ENCODE assay signal across 18 cellular contexts in the genomic region with DNA sequence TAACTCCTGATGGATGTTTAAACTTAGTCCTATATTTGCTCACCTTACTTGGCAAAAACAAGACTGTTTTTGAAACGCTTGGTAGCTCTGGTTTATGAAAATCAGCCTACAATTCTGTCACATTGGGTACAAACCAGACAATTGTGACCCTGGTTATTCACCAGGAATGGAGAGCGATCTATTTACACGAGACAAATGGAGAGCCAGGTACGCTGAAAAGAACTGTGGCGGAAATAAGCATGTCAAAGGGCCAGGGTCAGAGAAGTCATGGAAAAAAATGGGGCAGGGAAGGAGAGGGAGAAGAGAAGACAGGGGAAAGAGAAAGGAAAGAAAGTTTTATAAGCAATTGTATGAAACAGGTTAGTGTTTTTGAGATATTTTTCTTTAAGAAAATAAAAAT.
A peak's percentile ranks its signal among the peaks of the same experiment; 100 is the strongest.
DNase-seq lines count a peak whose midpoint lies in the region; ATAC-seq and TF ChIP-seq lines count a peak whose summit lies in the region.
"Had no signal": no experiment of that assay in that cellular context is flagged by ENCODE, and none has a peak within 500 bp of the region (broad histone marks: within the 10 kb centered on the region; RNA-seq: fewer than 3 reads in every experiment).

No MANE protein-coding gene starts in this region.

- H3K4me3 ChIP-seq in esophagus squamous epithelium (no peak overlapping the region), thyroid gland (replicated peaks in 1 of 3) (no peak overlapping the region)
- H3K4me3 ChIP-seq: lung had no signal

- H3K9me3 ChIP-seq in esophagus squamous epithelium, result no peaks in the 10 kb centered on the region
- H3K9me3 ChIP-seq in thyroid gland, result no peaks in the 10 kb centered on the region

- no peaks in the 10 kb centered on the region for H3K27me3 Mint-ChIP-seq in neural crest cell (ENCODE audit: low read depth)
- H3K27me3 Mint-ChIP-seq in activated T-cell treated with anti-CD3 and anti-CD28 coated beads, Interleukin-2, amount 50 U/mL, for 72 hours (ENCODE audit: low read depth), result no peaks in the 10 kb centered on the region
- H3K27me3 Mint-ChIP-seq: activated CD4-positive, alpha-beta memory T cell treated with anti-CD3 and anti-CD28 coated beads for 36 hours; stimulated activated naive B cell treated with anti-CD40 and anti-IgM and Interleukin-4, amounts not matched to agents 10 μg/mL and 1 μg/mL and 100 μg/mL, for 72 hours had no signal

- peaks cover 24 to 97% (median 42%) of the 10 kb centered on the region in 3 donors for H3K4me1 ChIP-seq in esophagus squamous epithelium
- peaks cover 93% of the 10 kb centered on the region in 2 donors for H3K4me1 ChIP-seq in thyroid gland

- TF ChIP-seq CTCF in VCaP (conservative IDR thresholded peaks at IDR 0.05) (no peak), esophagus squamous epithelium (IDR thresholded peaks at IDR 0.05) (no peak), neural crest cell (conservative IDR thresholded peaks at IDR 0.05) (peak; percentile 11), thyroid gland (IDR thresholded peaks at IDR 0.05) (no peak)

- H3K4me3 Mint-ChIP-seq in neural crest cell, result peak overlapping the region; percentile 38
- H3K4me3 Mint-ChIP-seq in activated T-cell treated with anti-CD3 and anti-CD28 coated beads, Interleukin-2, amount 50 U/mL, for 72 hours, result no peak overlapping the region
- H3K4me3 Mint-ChIP-seq: activated CD4-positive, alpha-beta memory T cell treated with anti-CD3 and anti-CD28 coated beads for 36 hours; CD14-positive monocyte; stimulated activated naive B cell treated with anti-CD40 and anti-IgM and Interleukin-4, amounts not matched to agents 10 μg/mL and 1 μg/mL and 100 μg/mL, for 72 hours had no signal

- no peaks in the 10 kb centered on the region for H3K36me3 Mint-ChIP-seq in neural crest cell (ENCODE audit: low read depth)
- peaks cover 2 to 8% of the 10 kb centered on the region in 2 donors for H3K36me3 Mint-ChIP-seq in activated T-cell treated with anti-CD3 and anti-CD28 coated beads, Interleukin-2, amount 50 U/mL, for 72 hours (ENCODE audit: insufficient read depth in 2 of 2)

- peak overlapping the region; percentile 14 for H3K27ac Mint-ChIP-seq in neural crest cell (ENCODE audit: unreplicated experiment)
- no peak overlapping the region for H3K27ac Mint-ChIP-seq in activated T-cell treated with anti-CD3 and anti-CD28 coated beads, Interleukin-2, amount 50 U/mL, for 72 hours
- H3K27ac Mint-ChIP-seq: activated CD4-positive, alpha-beta memory T cell treated with anti-CD3 and anti-CD28 coated beads for 36 hours; stimulated activated naive B cell treated with anti-CD40 and anti-IgM and Interleukin-4, amounts not matched to agents 10 μg/mL and 1 μg/mL and 100 μg/mL, for 72 hours had no signal

- DNase-seq in esophagus squamous epithelium (lab: John Stamatoyannopoulos, UW) (no peak), neural crest cell (ENCODE audit: low read depth, low spot score) (no peak), thyroid gland (no peak), NCI-H187 (lab: John Stamatoyannopoulos, UW) (no peak), T-helper 2 cell (no peak)
- no peak for DNase-seq in activated T-cell treated with anti-CD3 and anti-CD28 coated beads, Interleukin-2, amount 50 U/mL, for 72 hours
- DNase-seq: activated CD4-positive, alpha-beta memory T cell treated with anti-CD3 and anti-CD28 coated beads for 36 hours; activated effector memory CD4-positive, alpha-beta T cell treated with Interleukin-2 at 50 U/mL for 16 hours; glutamatergic neuron; H7; NCI-H187 treated with DMSO at 0.1 percent for 48 hours; NCI-H526 treated with DMSO at 0.1 percent for 48 hours; posterior cingulate gyrus; stimulated activated CD4-positive, alpha-beta T cell treated with anti-CD3 and anti-CD28 coated beads, Interleukin-2, amount 100 ng/mL, for 48 hours; stimulated activated naive B cell treated with anti-CD40 and anti-IgM and Interleukin-4, amounts not matched to agents 10 μg/mL and 1 μg/mL and 100 μg/mL, for 72 hours had no signal

- no peaks in the 10 kb centered on the region for H3K9me3 Mint-ChIP-seq in neural crest cell
- H3K9me3 Mint-ChIP-seq in activated T-cell treated with anti-CD3 and anti-CD28 coated beads, Interleukin-2, amount 50 U/mL, for 72 hours, result no peaks in the 10 kb centered on the region
- H3K9me3 Mint-ChIP-seq: activated CD4-positive, alpha-beta memory T cell treated with anti-CD3 and anti-CD28 coated beads for 36 hours; CD14-positive monocyte; stimulated activated naive B cell treated with anti-CD40 and anti-IgM and Interleukin-4, amounts not matched to agents 10 μg/mL and 1 μg/mL and 100 μg/mL, for 72 hours had no signal

- 76% methylated on average over 5 of the region's 5 CpGs for WGBS in esophagus squamous epithelium, 2 donors
- 34 to 42% methylated on average over 5 of the region's 5 CpGs for WGBS in thyroid gland, 2 donors

- no peak for ATAC-seq in activated T-cell treated with anti-CD3 and anti-CD28 coated beads, Interleukin-2, amount 50 U/mL, for 72 hours (replicated peaks in 1 of 2)
- ATAC-seq: stimulated activated naive B cell treated with anti-CD40 and anti-IgM and Interleukin-4, amounts not matched to agents 10 μg/mL and 1 μg/mL and 100 μg/mL, for 72 hours had no signal

- peak overlapping the region; percentile 86 for H3K27ac ChIP-seq in VCaP
- H3K27ac ChIP-seq in esophagus squamous epithelium, result peak overlapping the region in 3 of 4 donors; percentile 76 to 85 (median 80)
- peak overlapping the region; percentile 73 to 96 (median 83) for H3K27ac ChIP-seq in thyroid gland

- H3K4me1 Mint-ChIP-seq in neural crest cell, result peaks cover 90% of the 10 kb centered on the region
- no peaks in the 10 kb centered on the region for H3K4me1 Mint-ChIP-seq in activated T-cell treated with anti-CD3 and anti-CD28 coated beads, Interleukin-2, amount 50 U/mL, for 72 hours (ENCODE audit: low read depth)
- H3K4me1 Mint-ChIP-seq: stimulated activated naive B cell treated with anti-CD40 and anti-IgM and Interleukin-4, amounts not matched to agents 10 μg/mL and 1 μg/mL and 100 μg/mL, for 72 hours had no signal

- no peaks in the 10 kb centered on the region for H3K27me3 ChIP-seq in esophagus squamous epithelium
- no peaks in the 10 kb centered on the region for H3K27me3 ChIP-seq in thyroid gland

- H3K36me3 ChIP-seq in esophagus squamous epithelium, result peaks cover 0 to 9% (median 0%) of the 10 kb centered on the region in 3 donors
- no peaks in the 10 kb centered on the region for H3K36me3 ChIP-seq in thyroid gland

- intact Hi-C loops in esophagus squamous epithelium (cut with DNase I), result no loop called here
- intact Hi-C loops in thyroid gland (cut with DNase I), result loop anchor here (10.0 kb wide), 1 partner anchor 71 kb away; no protein-coding TSS in a partner anchor

- TF ChIP-seq POLR2A in esophagus squamous epithelium (IDR thresholded peaks at IDR 0.05) (no peak), thyroid gland (IDR thresholded peaks at IDR 0.05) (no peak)
